ENCODE assay signal across 1 cellular context in genomic region chr15:99433757-99434211, GRCh38.
TF ChIP-seq lines count a peak whose summit lies in the region.

No MANE protein-coding gene starts in this region.

TF ChIP-seq in GM12878, 131 proteins besides CTCF, POLR2A, EP300 and RAD21 (continued from another document):
- TF ChIP-seq, protein P1, sequence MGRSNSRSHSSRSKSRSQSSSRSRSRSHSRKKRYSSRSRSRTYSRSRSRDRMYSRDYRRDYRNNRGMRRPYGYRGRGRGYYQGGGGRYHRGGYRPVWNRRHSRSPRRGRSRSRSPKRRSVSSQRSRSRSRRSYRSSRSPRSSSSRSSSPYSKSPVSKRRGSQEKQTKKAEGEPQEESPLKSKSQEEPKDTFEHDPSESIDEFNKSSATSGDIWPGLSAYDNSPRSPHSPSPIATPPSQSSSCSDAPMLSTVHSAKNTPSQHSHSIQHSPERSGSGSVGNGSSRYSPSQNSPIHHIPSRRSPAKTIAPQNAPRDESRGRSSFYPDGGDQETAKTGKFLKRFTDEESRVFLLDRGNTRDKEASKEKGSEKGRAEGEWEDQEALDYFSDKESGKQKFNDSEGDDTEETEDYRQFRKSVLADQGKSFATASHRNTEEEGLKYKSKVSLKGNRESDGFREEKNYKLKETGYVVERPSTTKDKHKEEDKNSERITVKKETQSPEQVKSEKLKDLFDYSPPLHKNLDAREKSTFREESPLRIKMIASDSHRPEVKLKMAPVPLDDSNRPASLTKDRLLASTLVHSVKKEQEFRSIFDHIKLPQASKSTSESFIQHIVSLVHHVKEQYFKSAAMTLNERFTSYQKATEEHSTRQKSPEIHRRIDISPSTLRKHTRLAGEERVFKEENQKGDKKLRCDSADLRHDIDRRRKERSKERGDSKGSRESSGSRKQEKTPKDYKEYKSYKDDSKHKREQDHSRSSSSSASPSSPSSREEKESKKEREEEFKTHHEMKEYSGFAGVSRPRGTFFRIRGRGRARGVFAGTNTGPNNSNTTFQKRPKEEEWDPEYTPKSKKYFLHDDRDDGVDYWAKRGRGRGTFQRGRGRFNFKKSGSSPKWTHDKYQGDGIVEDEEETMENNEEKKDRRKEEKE (IDR thresholded peaks at IDR 0.05), result no peak
- no peak for TF ChIP-seq MTA2 (IDR thresholded peaks at IDR 0.05; ENCODE audit: low read depth)
- TF ChIP-seq IKZF1 (conservative IDR thresholded peaks at IDR 0.05), result no peak
- no peak for TF ChIP-seq YBX1 (IDR thresholded peaks at IDR 0.05)
- TF ChIP-seq EGR1 (IDR thresholded peaks at IDR 0.05; ENCODE audit: borderline replicate concordance in 1 of 2, low read depth in 2 of 2, low read length in 2 of 2), result no peak
- no peak for TF ChIP-seq CEBPB (IDR thresholded peaks at IDR 0.05; ENCODE audit: borderline replicate concordance in 1 of 2, low read depth in 2 of 2, low read length in 2 of 2)
- TF ChIP-seq BRCA1 (IDR thresholded peaks at IDR 0.05; ENCODE audit: low read depth, low read length), result no peak
- no peak for TF ChIP-seq KDM1A (IDR thresholded peaks at IDR 0.05; ENCODE audit: borderline replicate concordance)
- no peak for TF ChIP-seq SMAD1 (IDR thresholded peaks at IDR 0.05; ENCODE audit: low read depth, partially characterized antibody)
- no peak for TF ChIP-seq ZNF207 (IDR thresholded peaks at IDR 0.05; ENCODE audit: borderline replicate concordance)
- no peak for TF ChIP-seq RB1 (IDR thresholded peaks at IDR 0.05; ENCODE audit: borderline replicate concordance)
- TF ChIP-seq, protein P2, sequence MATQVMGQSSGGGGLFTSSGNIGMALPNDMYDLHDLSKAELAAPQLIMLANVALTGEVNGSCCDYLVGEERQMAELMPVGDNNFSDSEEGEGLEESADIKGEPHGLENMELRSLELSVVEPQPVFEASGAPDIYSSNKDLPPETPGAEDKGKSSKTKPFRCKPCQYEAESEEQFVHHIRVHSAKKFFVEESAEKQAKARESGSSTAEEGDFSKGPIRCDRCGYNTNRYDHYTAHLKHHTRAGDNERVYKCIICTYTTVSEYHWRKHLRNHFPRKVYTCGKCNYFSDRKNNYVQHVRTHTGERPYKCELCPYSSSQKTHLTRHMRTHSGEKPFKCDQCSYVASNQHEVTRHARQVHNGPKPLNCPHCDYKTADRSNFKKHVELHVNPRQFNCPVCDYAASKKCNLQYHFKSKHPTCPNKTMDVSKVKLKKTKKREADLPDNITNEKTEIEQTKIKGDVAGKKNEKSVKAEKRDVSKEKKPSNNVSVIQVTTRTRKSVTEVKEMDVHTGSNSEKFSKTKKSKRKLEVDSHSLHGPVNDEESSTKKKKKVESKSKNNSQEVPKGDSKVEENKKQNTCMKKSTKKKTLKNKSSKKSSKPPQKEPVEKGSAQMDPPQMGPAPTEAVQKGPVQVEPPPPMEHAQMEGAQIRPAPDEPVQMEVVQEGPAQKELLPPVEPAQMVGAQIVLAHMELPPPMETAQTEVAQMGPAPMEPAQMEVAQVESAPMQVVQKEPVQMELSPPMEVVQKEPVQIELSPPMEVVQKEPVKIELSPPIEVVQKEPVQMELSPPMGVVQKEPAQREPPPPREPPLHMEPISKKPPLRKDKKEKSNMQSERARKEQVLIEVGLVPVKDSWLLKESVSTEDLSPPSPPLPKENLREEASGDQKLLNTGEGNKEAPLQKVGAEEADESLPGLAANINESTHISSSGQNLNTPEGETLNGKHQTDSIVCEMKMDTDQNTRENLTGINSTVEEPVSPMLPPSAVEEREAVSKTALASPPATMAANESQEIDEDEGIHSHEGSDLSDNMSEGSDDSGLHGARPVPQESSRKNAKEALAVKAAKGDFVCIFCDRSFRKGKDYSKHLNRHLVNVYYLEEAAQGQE (IDR thresholded peaks at IDR 0.05; ENCODE audit: low read depth, low read length), result no peak
- TF ChIP-seq POLR2AphosphoS2 (IDR thresholded peaks at IDR 0.05; ENCODE audit: low read depth, low read length), result no peak
